38 cellular contexts compared by ENCODE assay signal in genomic region chr16:84278333-84278732, GRCh38. TPM values are rescaled to one million over a fixed set of nuclear protein-coding genes. Genes with fewer than 3 reads are reported as not detected.
"Had no signal": no experiment of that assay in that cellular context is flagged by ENCODE, and none has a peak within 500 bp of the region (broad histone marks: within the 10 kb centered on the region; RNA-seq: fewer than 3 reads in every experiment).

No MANE protein-coding gene starts in this region.

- H3K4me3 Mint-ChIP-seq: dendritic cell treated with granulocyte-macrophage colony-stimulating factor and Interleukin-4, amounts not matched to agents 40 ng/mL and 50 ng/mL, for 4 days; endodermal cell; mesothelial cell of epicardium; naive B cell; natural killer cell treated with Interleukin-12 subunit alpha and Interleukin-12 subunit beta and Interleukin-15 and Interleukin-18, amount 100 ng/mL, for 72 hours; neural progenitor cell; stimulated activated effector memory CD8-positive, alpha-beta T cell treated with anti-CD3 and anti-CD28 coated beads, Interleukin-12 subunit alpha, Interleukin-12 subunit beta, amount 100 ng/mL, for 72 hours; type B pancreatic cell had no signal

- H3K9me3 ChIP-seq: colonic mucosa, gastrocnemius medialis, heart left ventricle, left lung, mucosa of descending colon, prostate gland, sigmoid colon, stomach, testis, tibial artery had no signal

- H3K4me3 ChIP-seq: colonic mucosa, gastrocnemius medialis, heart left ventricle, hepatocyte, left lung, mucosa of descending colon, neural progenitor cell, prostate gland, sigmoid colon, stomach, testis, tibial artery had no signal

- H3K36me3 ChIP-seq: colonic mucosa, gastrocnemius medialis, heart left ventricle, left lung, neural progenitor cell, prostate gland, sigmoid colon, stomach, tibial artery had no signal

- H3K9ac ChIP-seq: neural progenitor cell, parathyroid adenoma had no signal

- H3K9me3 Mint-ChIP-seq: dendritic cell treated with granulocyte-macrophage colony-stimulating factor and Interleukin-4, amounts not matched to agents 40 ng/mL and 50 ng/mL, for 4 days; endodermal cell; mesothelial cell of epicardium; naive B cell; natural killer cell treated with Interleukin-12 subunit alpha and Interleukin-12 subunit beta and Interleukin-15 and Interleukin-18, amount 100 ng/mL, for 72 hours; neural progenitor cell; stimulated activated effector memory CD8-positive, alpha-beta T cell treated with anti-CD3 and anti-CD28 coated beads, Interleukin-12 subunit alpha, Interleukin-12 subunit beta, amount 100 ng/mL, for 72 hours; type B pancreatic cell had no signal

- H3K4me1 ChIP-seq: colonic mucosa, gastrocnemius medialis, parathyroid adenoma, prostate gland had no signal

- H3K27ac Mint-ChIP-seq: dendritic cell treated with granulocyte-macrophage colony-stimulating factor and Interleukin-4, amounts not matched to agents 40 ng/mL and 50 ng/mL, for 4 days; endodermal cell; mesothelial cell of epicardium; naive B cell; natural killer cell treated with Interleukin-12 subunit alpha and Interleukin-12 subunit beta and Interleukin-15 and Interleukin-18, amount 100 ng/mL, for 72 hours; neural progenitor cell; stimulated activated effector memory CD8-positive, alpha-beta T cell treated with anti-CD3 and anti-CD28 coated beads, Interleukin-12 subunit alpha, Interleukin-12 subunit beta, amount 100 ng/mL, for 72 hours; type B pancreatic cell had no signal

- H3K79me2 ChIP-seq: hepatocyte, parathyroid adenoma had no signal

- H3K4me1 Mint-ChIP-seq: naive B cell; stimulated activated effector memory CD8-positive, alpha-beta T cell treated with anti-CD3 and anti-CD28 coated beads, Interleukin-12 subunit alpha, Interleukin-12 subunit beta, amount 100 ng/mL, for 72 hours had no signal

- ATAC-seq: esophagus mucosa; gastrocnemius medialis; heart left ventricle; left cardiac atrium; left lung; mucosa of descending colon; right cardiac atrium; stimulated activated effector memory CD8-positive, alpha-beta T cell treated with anti-CD3 and anti-CD28 coated beads, Interleukin-12 subunit alpha, Interleukin-12 subunit beta, amount 100 ng/mL, for 72 hours had no signal

- H3K27me3 ChIP-seq: colonic mucosa, hepatocyte, left lung, neural progenitor cell, sigmoid colon, stomach, testis had no signal

- H3K36me3 Mint-ChIP-seq: mesothelial cell of epicardium; naive B cell; natural killer cell treated with Interleukin-12 subunit alpha and Interleukin-12 subunit beta and Interleukin-15 and Interleukin-18, amount 100 ng/mL, for 72 hours; neural progenitor cell; stimulated activated effector memory CD8-positive, alpha-beta T cell treated with anti-CD3 and anti-CD28 coated beads, Interleukin-12 subunit alpha, Interleukin-12 subunit beta, amount 100 ng/mL, for 72 hours; type B pancreatic cell had no signal

- H3K4me2 ChIP-seq: hepatocyte had no signal

- H3K27ac ChIP-seq: colonic mucosa, epithelial cell of prostate, gastrocnemius medialis, heart left ventricle, hepatocyte, left lung, neural progenitor cell, parathyroid adenoma, sigmoid colon, stomach, testis, tibial artery had no signal

- H2AFZ ChIP-seq: hepatocyte, parathyroid adenoma had no signal

- DNase-seq: colonic mucosa; effector CD8-positive, alpha-beta T cell; foreskin fibroblast; gastrocnemius medialis; heart left ventricle; left cardiac atrium; left lung; mesenchymal stem cell; mucosa of descending colon; naive B cell; right cardiac atrium; sigmoid colon; stimulated activated CD4-positive, alpha-beta T cell treated with anti-CD3 and anti-CD28 coated beads, Interleukin-2, amount 100 ng/mL, for 24 hours; stimulated activated CD4-positive, alpha-beta T cell treated with anti-CD3 and anti-CD28 coated beads, Interleukin-4, amount 100 ng/mL, for 24 hours; stimulated activated naive CD4-positive, alpha-beta T cell treated with Interleukin-2 at 50 U/mL for 16 hours; stomach; testis; tibial artery had no signal

RNA-seq across cellular contexts. Expression of gene WFDC1, which starts 16.3 kb away (rescaled TPM):
- total RNA-seq: glomerular endothelial cell; lung microvascular endothelial cell; natural killer cell treated with Interleukin-12 subunit alpha and Interleukin-12 subunit beta and Interleukin-15 and Interleukin-18, amount 100 ng/mL, for 72 hours; osteoblast had no signal

RNA-seq across cellular contexts. Expression of gene KCNG4, which starts 38.5 kb away (rescaled TPM):
- total RNA-seq: colonic mucosa; endodermal cell; esophagus mucosa; gastrocnemius medialis; glomerular endothelial cell; heart left ventricle; hepatocyte; kidney epithelial cell; left cardiac atrium; left lung; lower leg skin; lung microvascular endothelial cell; mesothelial cell of epicardium; mucosa of descending colon; natural killer cell treated with Interleukin-12 subunit alpha and Interleukin-12 subunit beta and Interleukin-15 and Interleukin-18, amount 100 ng/mL, for 72 hours; osteoblast; prostate gland; right cardiac atrium; sigmoid colon; skeletal muscle tissue; stomach; subcutaneous adipose tissue; urinary bladder had no signal
- polyA plus RNA-seq: heart left ventricle, hepatocyte, right cardiac atrium, sigmoid colon, stomach, urinary bladder had no signal
